Comparison of ENCODE assay signal across 17 cellular contexts in the genomic region with DNA sequence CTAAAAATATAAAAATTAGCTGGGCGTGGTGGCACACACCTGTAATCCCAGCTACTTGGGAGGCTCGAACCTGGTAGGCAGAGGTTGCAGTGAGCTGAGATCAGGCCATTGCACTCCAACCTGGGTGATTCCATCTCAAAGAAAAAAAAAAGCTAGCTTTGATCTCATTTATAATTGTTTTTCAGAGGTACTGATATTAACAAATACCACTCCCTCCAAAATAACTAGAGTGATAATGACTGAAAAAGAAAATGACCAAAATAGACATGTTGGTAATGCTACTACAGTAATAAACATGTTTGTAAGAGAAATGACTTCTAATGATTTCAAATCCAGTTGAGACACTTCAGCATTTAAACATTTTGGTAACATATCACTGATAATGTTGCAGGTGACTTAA. TPM values are rescaled to one million over a fixed set of nuclear protein-coding genes. Genes with fewer than 3 reads are reported as not detected.
DNase-seq lines count a peak whose midpoint lies in the region; ATAC-seq and TF ChIP-seq lines count a peak whose summit lies in the region.
"Had no signal": no experiment of that assay in that cellular context is flagged by ENCODE, and none has a peak within 500 bp of the region (broad histone marks: within the 10 kb centered on the region; RNA-seq: fewer than 3 reads in every experiment).

No MANE protein-coding gene starts in this region.

- no peaks in the 10 kb centered on the region for H3K27me3 Mint-ChIP-seq in activated CD4-positive, alpha-beta memory T cell treated with anti-CD3 and anti-CD28 coated beads for 36 hours
- no peaks in the 10 kb centered on the region for H3K27me3 Mint-ChIP-seq in activated CD4-positive, alpha-beta memory T cell treated with anti-CD3 and anti-CD28 coated beads, Interleukin-2, amount 10 ng/mL, durations not matched to agents 7 days and 5 days
- H3K27me3 Mint-ChIP-seq in activated naive CD8-positive, alpha-beta T cell = no peaks in the 10 kb centered on the region
- no peaks in the 10 kb centered on the region for H3K27me3 Mint-ChIP-seq in activated naive CD8-positive, alpha-beta T cell treated with anti-CD3 and anti-CD28 coated beads, Interleukin-2, amount 50 U/mL, for 24 hours
- H3K27me3 Mint-ChIP-seq in T-helper 17 cell (no peaks in the 10 kb centered on the region), memory B cell (no peaks in the 10 kb centered on the region)

- H3K27ac ChIP-seq in esophagus muscularis mucosa (replicated peaks in 1 of 4) = no peak overlapping the region
- no peak overlapping the region for H3K27ac ChIP-seq in coronary artery
- H3K27ac ChIP-seq: GM23248 had no signal

- DNase-seq in activated CD4-positive, alpha-beta memory T cell treated with anti-CD3 and anti-CD28 coated beads for 36 hours = no peak
- DNase-seq in activated CD4-positive, alpha-beta memory T cell treated with anti-CD3 and anti-CD28 coated beads, Interleukin-2, amount 10 ng/mL, durations not matched to agents 7 days and 5 days = no peak
- DNase-seq in activated naive CD8-positive, alpha-beta T cell treated with anti-CD3 and anti-CD28 coated beads, Interleukin-2, amount 50 U/mL, for 24 hours = no peak
- no peak for DNase-seq in T-helper 17 cell
- DNase-seq in memory B cell (ENCODE audit: low spot score in 2 of 2) = no peak
- DNase-seq in esophagus muscularis mucosa (ENCODE audit: extremely low spot score) = no peak
- no peak for DNase-seq in coronary artery (ENCODE audit: low spot score)
- DNase-seq: 8988T; C1 segment of cervical spinal cord; Caco-2; CD8-positive, alpha-beta T cell; DMS153; DND-41; GM23248; H7; HCEC 1CT had no signal

- intact Hi-C loops in activated CD4-positive, alpha-beta memory T cell treated with anti-CD3 and anti-CD28 coated beads for 36 hours (cut with micrococcal nuclease) = no loop called here
- intact Hi-C loops in esophagus muscularis mucosa (cut with DNase I) = no loop called here

- 90% methylated on average over 2 of the region's 2 CpGs for WGBS in esophagus muscularis mucosa

- H3K36me3 ChIP-seq in esophagus muscularis mucosa = peaks cover 35 to 69% (median 58%) of the 10 kb centered on the region in 4 donors

- no peaks in the 10 kb centered on the region for H3K9me3 ChIP-seq in T-helper 17 cell (ENCODE audit: control insufficient read depth, low read length, poor library complexity, severe bottlenecking)
- no peaks in the 10 kb centered on the region for H3K9me3 ChIP-seq in esophagus muscularis mucosa
- H3K9me3 ChIP-seq: Caco-2 had no signal

- TF ChIP-seq EP300 in esophagus muscularis mucosa (IDR thresholded peaks at IDR 0.05) = no peak

- no peaks in the 10 kb centered on the region for H3K4me1 ChIP-seq in esophagus muscularis mucosa
- H3K4me1 ChIP-seq: Caco-2 had no signal

- no peaks in the 10 kb centered on the region for H3K4me1 Mint-ChIP-seq in activated CD4-positive, alpha-beta memory T cell treated with anti-CD3 and anti-CD28 coated beads for 36 hours (ENCODE audit: low read depth)
- peaks cover 2% of the 10 kb centered on the region for H3K4me1 Mint-ChIP-seq in activated CD4-positive, alpha-beta memory T cell treated with anti-CD3 and anti-CD28 coated beads, Interleukin-2, amount 10 ng/mL, durations not matched to agents 7 days and 5 days
- no peaks in the 10 kb centered on the region for H3K4me1 Mint-ChIP-seq in activated naive CD8-positive, alpha-beta T cell (ENCODE audit: low read depth)
- H3K4me1 Mint-ChIP-seq in activated naive CD8-positive, alpha-beta T cell treated with anti-CD3 and anti-CD28 coated beads, Interleukin-2, amount 50 U/mL, for 24 hours = peaks cover 5% of the 10 kb centered on the region
- peaks cover 2% of the 10 kb centered on the region for H3K4me1 Mint-ChIP-seq in T-helper 17 cell
- H3K4me1 Mint-ChIP-seq in memory B cell = peaks cover 3% of the 10 kb centered on the region

- TF ChIP-seq POLR2A in esophagus muscularis mucosa (IDR thresholded peaks at IDR 0.05; ENCODE audit: low read depth) = no peak

- peak overlapping the region; percentile 38 for H3K27ac Mint-ChIP-seq in activated CD4-positive, alpha-beta memory T cell treated with anti-CD3 and anti-CD28 coated beads for 36 hours
- H3K27ac Mint-ChIP-seq in activated CD4-positive, alpha-beta memory T cell treated with anti-CD3 and anti-CD28 coated beads, Interleukin-2, amount 10 ng/mL, durations not matched to agents 7 days and 5 days = no peak overlapping the region
- H3K27ac Mint-ChIP-seq in activated naive CD8-positive, alpha-beta T cell = peak overlapping the region; percentile 3
- no peak overlapping the region for H3K27ac Mint-ChIP-seq in activated naive CD8-positive, alpha-beta T cell treated with anti-CD3 and anti-CD28 coated beads, Interleukin-2, amount 50 U/mL, for 24 hours
- H3K27ac Mint-ChIP-seq in T-helper 17 cell = peak overlapping the region; percentile 39
- H3K27ac Mint-ChIP-seq in memory B cell = peak overlapping the region; percentile 72
- H3K27ac Mint-ChIP-seq: CD8-positive, alpha-beta T cell had no signal

- H3K36me3 Mint-ChIP-seq in activated CD4-positive, alpha-beta memory T cell treated with anti-CD3 and anti-CD28 coated beads for 36 hours = peaks cover 44% of the 10 kb centered on the region
- H3K36me3 Mint-ChIP-seq in activated CD4-positive, alpha-beta memory T cell treated with anti-CD3 and anti-CD28 coated beads, Interleukin-2, amount 10 ng/mL, durations not matched to agents 7 days and 5 days (ENCODE audit: low read depth) = peaks cover 63% of the 10 kb centered on the region
- peaks cover 19% of the 10 kb centered on the region for H3K36me3 Mint-ChIP-seq in activated naive CD8-positive, alpha-beta T cell
- peaks cover 57% of the 10 kb centered on the region for H3K36me3 Mint-ChIP-seq in activated naive CD8-positive, alpha-beta T cell treated with anti-CD3 and anti-CD28 coated beads, Interleukin-2, amount 50 U/mL, for 24 hours (ENCODE audit: low read depth)
- H3K36me3 Mint-ChIP-seq in T-helper 17 cell (ENCODE audit: low read depth) = peaks cover 3% of the 10 kb centered on the region
- H3K36me3 Mint-ChIP-seq in memory B cell = peaks cover 33% of the 10 kb centered on the region

- CTCF ChIA-PET in activated CD4-positive, alpha-beta memory T cell treated with anti-CD3 and anti-CD28 coated beads for 36 hours (lab: Charles Lee) = no interaction called here
- CTCF ChIA-PET in activated CD4-positive, alpha-beta memory T cell treated with anti-CD3 and anti-CD28 coated beads, Interleukin-2, amount 10 ng/mL, durations not matched to agents 7 days and 5 days (lab: Charles Lee) = no interaction called here

- no peak overlapping the region for H3K4me3 Mint-ChIP-seq in activated CD4-positive, alpha-beta memory T cell treated with anti-CD3 and anti-CD28 coated beads for 36 hours
- H3K4me3 Mint-ChIP-seq in activated CD4-positive, alpha-beta memory T cell treated with anti-CD3 and anti-CD28 coated beads, Interleukin-2, amount 10 ng/mL, durations not matched to agents 7 days and 5 days = no peak overlapping the region
- no peak overlapping the region for H3K4me3 Mint-ChIP-seq in activated naive CD8-positive, alpha-beta T cell
- no peak overlapping the region for H3K4me3 Mint-ChIP-seq in activated naive CD8-positive, alpha-beta T cell treated with anti-CD3 and anti-CD28 coated beads, Interleukin-2, amount 50 U/mL, for 24 hours
- no peak overlapping the region for H3K4me3 Mint-ChIP-seq in T-helper 17 cell
- H3K4me3 Mint-ChIP-seq in memory B cell = no peak overlapping the region
- H3K4me3 Mint-ChIP-seq: CD8-positive, alpha-beta T cell had no signal

- no peaks in the 10 kb centered on the region for H3K9me3 Mint-ChIP-seq in activated CD4-positive, alpha-beta memory T cell treated with anti-CD3 and anti-CD28 coated beads for 36 hours
- no peaks in the 10 kb centered on the region for H3K9me3 Mint-ChIP-seq in activated CD4-positive, alpha-beta memory T cell treated with anti-CD3 and anti-CD28 coated beads, Interleukin-2, amount 10 ng/mL, durations not matched to agents 7 days and 5 days
- H3K9me3 Mint-ChIP-seq in activated naive CD8-positive, alpha-beta T cell (ENCODE audit: low read depth) = no peaks in the 10 kb centered on the region
- no peaks in the 10 kb centered on the region for H3K9me3 Mint-ChIP-seq in activated naive CD8-positive, alpha-beta T cell treated with anti-CD3 and anti-CD28 coated beads, Interleukin-2, amount 50 U/mL, for 24 hours
- peaks cover 2% of the 10 kb centered on the region for H3K9me3 Mint-ChIP-seq in memory B cell
- H3K9me3 Mint-ChIP-seq: CD8-positive, alpha-beta T cell had no signal

- TF ChIP-seq CTCF in esophagus muscularis mucosa (IDR thresholded peaks at IDR 0.05) (no peak), coronary artery (IDR thresholded peaks at IDR 0.05) (no peak)

- POLR2A ChIA-PET in activated CD4-positive, alpha-beta memory T cell treated with anti-CD3 and anti-CD28 coated beads for 36 hours (lab: Charles Lee) = interaction anchor here (0.7 kb wide), 1 partner anchor 106 kb away, joined by 3 read pairs; no protein-coding TSS in a partner anchor
- POLR2A ChIA-PET in activated CD4-positive, alpha-beta memory T cell treated with anti-CD3 and anti-CD28 coated beads, Interleukin-2, amount 10 ng/mL, durations not matched to agents 7 days and 5 days (lab: Charles Lee) = no interaction called here

- H3K4me3 ChIP-seq in esophagus muscularis mucosa (no peak overlapping the region), coronary artery (no peak overlapping the region)
- H3K4me3 ChIP-seq: GM23248 had no signal

- ATAC-seq in activated naive CD8-positive, alpha-beta T cell treated with anti-CD3 and anti-CD28 coated beads, Interleukin-2, amount 50 U/mL, for 24 hours = no peak
- no peak for ATAC-seq in T-helper 17 cell
- ATAC-seq in memory B cell (ENCODE audit: low read depth) = no peak
- ATAC-seq: CD8-positive, alpha-beta T cell had no signal

- no peaks in the 10 kb centered on the region for H3K27me3 ChIP-seq in esophagus muscularis mucosa

RNA-seq across cellular contexts. Expression of a gene that starts 13.0 kb away (rescaled TPM):
- 100 to 1,000 TPM; 242 to 246 TPM for total RNA-seq in activated CD4-positive, alpha-beta memory T cell treated with anti-CD3 and anti-CD28 coated beads for 36 hours
- 100 to 1,000 TPM; 121 to 129 TPM for total RNA-seq in activated CD4-positive, alpha-beta memory T cell treated with anti-CD3 and anti-CD28 coated beads, Interleukin-2, amount 10 ng/mL, durations not matched to agents 7 days and 5 days
- 10 to 100 TPM; 28.4 to 34.5 TPM for total RNA-seq in T-helper 17 cell
- total RNA-seq in esophagus muscularis mucosa = 100 to 1,000 TPM in 3 of 4 donors, 10 to 100 TPM in 1; 98.8 to 132 (median 112) TPM

Comparison
In these comparisons a context has a peak if more than half of its experiments do, and no peak if none do; other contexts are left out.
1. H3K27ac Mint-ChIP-seq: peak in activated CD4-positive, alpha-beta memory T cell treated with anti-CD3 and anti-CD28 coated beads for 36 hours (single experiment), activated naive CD8-positive, alpha-beta T cell (single experiment), T-helper 17 cell (single experiment) and memory B cell (single experiment); none in activated CD4-positive, alpha-beta memory T cell treated with anti-CD3 and anti-CD28 coated beads, Interleukin-2, amount 10 ng/mL, durations not matched to agents 7 days and 5 days (single experiment) and activated naive CD8-positive, alpha-beta T cell treated with anti-CD3 and anti-CD28 coated beads, Interleukin-2, amount 50 U/mL, for 24 hours (single experiment).